Comparison of ENCODE assay signal across 8 cellular contexts in genomic region chr6:6723792-6724318, GRCh38.
DNase-seq lines count a peak whose midpoint lies in the region; ATAC-seq and TF ChIP-seq lines count a peak whose summit lies in the region.

No MANE protein-coding gene starts in this region.

- H3K4me3 ChIP-seq in HL-60 (replicated peaks; ENCODE audit: insufficient read depth, low read length) = no peak overlapping the region
- peak overlapping the region; percentile 50 for H3K4me3 ChIP-seq in brain microvascular endothelial cell (ENCODE audit: low read depth, low read length)
- H3K4me3 ChIP-seq in right lobe of liver = peak overlapping the region in 2 of 3 donors; percentile 44 to 52

- H3K36me3 ChIP-seq in brain microvascular endothelial cell (replicated peaks) (no peaks in the 10 kb centered on the region), right lobe of liver (no peaks in the 10 kb centered on the region)

- peaks cover 0 to 25% (median 11%) of the 10 kb centered on the region in 4 donors for H3K4me1 ChIP-seq in right lobe of liver

- in situ Hi-C loops in brain microvascular endothelial cell (cut with HindIII; ENCODE audit: low pct_ligation_motif_present, low sequenced_read_pairs) = loop anchor here (25.0 kb wide), 1 partner anchor 513 kb away; no protein-coding TSS in a partner anchor

- DNase-seq in HL-60 (ENCODE audit: low read depth in 1 of 2, low spot score in 1 of 2) (peak in 1 of 2 experiments; percentile 66), brain microvascular endothelial cell (no peak), right lobe of liver (no peak)
- DNase-seq in activated CD4-positive, alpha-beta T cell treated with anti-CD3 and anti-CD28 coated beads, Interleukin-2, amount 50 U/mL, for 4 hours = no peak

- 15% methylated on average over 10 of the region's 10 CpGs for WGBS in right lobe of liver (ENCODE audit: insufficient coverage, low coverage, low lambda C conversion rate, missing lambda C conversion rate)

- intact Hi-C loops in right lobe of liver (cut with DNase I) = no loop called here

- peak overlapping the region; percentile 99 for H3K27ac ChIP-seq in HL-60 (replicated peaks)
- no peak overlapping the region for H3K27ac ChIP-seq in brain microvascular endothelial cell
- peak overlapping the region; percentile 93 to 97 (median 97) for H3K27ac ChIP-seq in right lobe of liver

- no peaks in the 10 kb centered on the region for H3K9me3 ChIP-seq in right lobe of liver

- H3K9me3 Mint-ChIP-seq in stimulated activated memory B cell treated with anti-CD40 and anti-IgM and Interleukin-4, amounts not matched to agents 10 μg/mL and 1 μg/mL and 100 μg/mL, for 72 hours = no peaks in the 10 kb centered on the region

- no peaks in the 10 kb centered on the region for H3K27me3 ChIP-seq in HL-60 (ENCODE audit: insufficient read depth, poor library complexity, severe bottlenecking)
- H3K27me3 ChIP-seq in brain microvascular endothelial cell (replicated peaks) = no peaks in the 10 kb centered on the region
- H3K27me3 ChIP-seq in right lobe of liver = no peaks in the 10 kb centered on the region

- H3K4me1 Mint-ChIP-seq in stimulated activated memory B cell treated with anti-CD40 and anti-IgM and Interleukin-4, amounts not matched to agents 10 μg/mL and 1 μg/mL and 100 μg/mL, for 72 hours = peaks cover 17% of the 10 kb centered on the region

- peak overlapping the region; percentile 46 for H3K27ac Mint-ChIP-seq in stimulated activated memory B cell treated with anti-CD40 and anti-IgM and Interleukin-4, amounts not matched to agents 10 μg/mL and 1 μg/mL and 100 μg/mL, for 72 hours

- H3K27me3 Mint-ChIP-seq in stimulated activated memory B cell treated with anti-CD40 and anti-IgM and Interleukin-4, amounts not matched to agents 10 μg/mL and 1 μg/mL and 100 μg/mL, for 72 hours = peaks cover 19% of the 10 kb centered on the region

- no peak overlapping the region for H3K4me3 Mint-ChIP-seq in stimulated activated memory B cell treated with anti-CD40 and anti-IgM and Interleukin-4, amounts not matched to agents 10 μg/mL and 1 μg/mL and 100 μg/mL, for 72 hours

- ATAC-seq in right lobe of liver (peak in 3 of 4 donors; percentile 24 to 39 (median 35)), HG03378 (IDR thresholded peaks at IDR 0.05; ENCODE audit: unreplicated experiment) (no peak), GM21786 (IDR thresholded peaks at IDR 0.05; ENCODE audit: unreplicated experiment) (no peak), GM21576 (IDR thresholded peaks at IDR 0.05; ENCODE audit: unreplicated experiment) (no peak)
- ATAC-seq in stimulated activated memory B cell treated with anti-CD40 and anti-IgM and Interleukin-4, amounts not matched to agents 10 μg/mL and 1 μg/mL and 100 μg/mL, for 72 hours = no peak

- no peaks in the 10 kb centered on the region for H3K36me3 Mint-ChIP-seq in stimulated activated memory B cell treated with anti-CD40 and anti-IgM and Interleukin-4, amounts not matched to agents 10 μg/mL and 1 μg/mL and 100 μg/mL, for 72 hours

- TF ChIP-seq POLR2A in right lobe of liver (IDR thresholded peaks at IDR 0.05) = no peak

- TF ChIP-seq CTCF in HL-60 (IDR thresholded peaks at IDR 0.05; ENCODE audit: insufficient read depth, low read length) = no peak
- no peak for TF ChIP-seq CTCF in brain microvascular endothelial cell (IDR thresholded peaks at IDR 0.05; ENCODE audit: low read depth, low read length, missing control alignments)
- no peak for TF ChIP-seq CTCF in right lobe of liver (IDR thresholded peaks at IDR 0.05)

Comparison
In these comparisons a context has a peak if more than half of its experiments do, and no peak if none do; other contexts are left out.
1. ATAC-seq: peak in right lobe of liver (3 of 4); none in stimulated activated memory B cell treated with anti-CD40 and anti-IgM and Interleukin-4, amounts not matched to agents 10 μg/mL and 1 μg/mL and 100 μg/mL, for 72 hours (single experiment), HG03378 (single experiment), GM21786 (single experiment) and GM21576 (single experiment).